28 cellular contexts compared by ENCODE assay signal in the genomic region with DNA sequence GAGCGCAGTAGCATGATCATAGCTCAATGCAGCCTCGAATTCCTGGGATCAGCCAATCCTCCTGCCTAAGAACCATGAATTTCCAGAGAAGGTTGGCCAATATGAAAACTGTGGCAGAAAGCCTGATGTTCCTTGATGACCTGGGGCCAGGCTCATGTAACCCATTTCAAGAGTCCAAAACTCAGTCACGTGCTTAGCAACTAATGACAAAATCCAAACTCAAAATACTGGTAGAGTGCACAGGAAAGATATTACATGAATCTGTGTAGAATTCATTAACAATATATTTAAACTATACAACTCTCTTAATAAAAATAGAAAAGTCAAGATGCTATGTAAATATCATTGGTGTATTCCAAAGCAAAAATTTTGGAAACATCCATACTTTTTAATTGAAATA.
"Had no signal": no experiment of that assay in that cellular context is flagged by ENCODE, and none has a peak within 500 bp of the region (broad histone marks: within the 10 kb centered on the region; RNA-seq: fewer than 3 reads in every experiment).

No MANE protein-coding gene starts in this region.

- H3K9me3 ChIP-seq: colonic mucosa, esophagus muscularis mucosa, esophagus squamous epithelium, gastrocnemius medialis, gastroesophageal sphincter, heart left ventricle had no signal

- H3K4me3 ChIP-seq: colonic mucosa, coronary artery, dorsolateral prefrontal cortex, esophagus muscularis mucosa, esophagus squamous epithelium, gastrocnemius medialis, gastroesophageal sphincter, heart left ventricle, heart right ventricle had no signal

- DNase-seq: colonic mucosa; cortex of kidney; dermis blood vessel endothelial cell; dorsolateral prefrontal cortex; effector CD4-positive, alpha-beta T cell; effector CD8-positive, alpha-beta T cell; effector memory CD4-positive, alpha-beta T cell; effector memory CD8-positive, alpha-beta T cell; endodermal cell; erythroblast; esophagus squamous epithelium; foreskin fibroblast; foreskin keratinocyte; foreskin melanocyte; gastrocnemius medialis; glutamatergic neuron; head of caudate nucleus; heart left ventricle; heart right ventricle had no signal

- FAIRE-seq: colon, endometrium, endothelial cell of umbilical vein, frontal cortex had no signal

- H3K27ac ChIP-seq: colonic mucosa, coronary artery, dorsolateral prefrontal cortex, epithelial cell of prostate, esophagus muscularis mucosa, esophagus squamous epithelium, foreskin keratinocyte, gastrocnemius medialis, gastroesophageal sphincter, heart left ventricle, heart right ventricle had no signal

- H3K4me1 ChIP-seq: colonic mucosa, esophagus muscularis mucosa, esophagus squamous epithelium, foreskin keratinocyte, gastrocnemius medialis, gastroesophageal sphincter, heart left ventricle, heart right ventricle had no signal

- H3K27me3 ChIP-seq: colonic mucosa, esophagus muscularis mucosa, esophagus squamous epithelium, foreskin keratinocyte, gastrocnemius medialis, gastroesophageal sphincter, heart left ventricle, heart right ventricle had no signal

- ATAC-seq: effector memory CD8-positive, alpha-beta T cell; esophagus mucosa; foreskin keratinocyte; gastrocnemius medialis; gastroesophageal sphincter; heart left ventricle; heart right ventricle had no signal

- H3K36me3 ChIP-seq: colonic mucosa, esophagus muscularis mucosa, esophagus squamous epithelium, gastrocnemius medialis, gastroesophageal sphincter, heart left ventricle, heart right ventricle had no signal
